Comparison of ENCODE assay signal across 18 cellular contexts in the genomic region with DNA sequence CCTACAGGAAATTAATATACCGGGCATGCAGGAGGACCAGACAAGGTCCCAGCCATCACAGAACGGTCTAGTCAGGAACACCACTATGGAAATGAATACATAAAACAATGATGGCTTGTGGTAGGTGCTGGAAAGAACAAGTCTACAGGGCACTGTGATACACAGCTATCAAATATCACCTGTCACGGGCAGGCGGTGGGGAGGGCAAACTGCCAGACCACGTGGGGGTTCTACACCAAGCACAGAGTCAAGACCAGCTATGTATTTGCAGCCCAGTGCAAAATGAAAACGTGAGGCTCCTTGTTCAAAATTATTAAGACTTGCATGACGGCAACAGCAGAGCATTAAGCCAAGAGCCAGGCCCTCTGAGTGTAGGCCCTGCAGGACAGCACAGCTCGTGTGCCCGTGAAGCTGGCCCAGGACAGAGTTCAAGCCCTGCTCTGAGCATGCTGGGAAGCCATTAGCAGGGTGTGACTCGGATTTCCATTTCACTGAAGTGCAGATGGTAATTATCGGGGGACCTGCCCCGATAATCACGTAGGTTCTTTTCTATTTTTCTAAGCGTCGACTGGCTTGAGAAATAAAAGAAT.
DNase-seq lines count a peak whose midpoint lies in the region; TF ChIP-seq lines count a peak whose summit lies in the region.
"Had no signal": no experiment of that assay in that cellular context is flagged by ENCODE, and none has a peak within 500 bp of the region (broad histone marks: within the 10 kb centered on the region; RNA-seq: fewer than 3 reads in every experiment).

No MANE protein-coding gene starts in this region.

- no peak overlapping the region for H3K4me3 ChIP-seq in mammary epithelial cell (replicated peaks in 1 of 3; ENCODE audit: insufficient read depth in 1 of 3, low read depth in 2 of 3, low read length in 3 of 3)
- H3K4me3 ChIP-seq: cardiac muscle cell, esophagus squamous epithelium, lung, suprapubic skin had no signal

- H3K27me3 ChIP-seq in mammary epithelial cell (ENCODE audit: insufficient read depth, low read length), result no peaks in the 10 kb centered on the region
- H3K27me3 ChIP-seq: cardiac muscle cell had no signal

- TF ChIP-seq CTCF in mammary epithelial cell (conservative IDR thresholded peaks at IDR 0.05 in 1 of 2, IDR thresholded peaks at IDR 0.05 in 1 of 2; ENCODE audit: extremely low read depth in 1 of 2, insufficient read depth in 1 of 2, low read depth in 1 of 2, low read length in 2 of 2), result no peak

- H3K36me3 ChIP-seq in mammary epithelial cell (ENCODE audit: insufficient read depth, low read length), result no peaks in the 10 kb centered on the region
- H3K36me3 ChIP-seq: cardiac muscle cell, esophagus squamous epithelium, suprapubic skin, WERI-Rb-1 had no signal

- DNase-seq in COLO668 (lab: John Stamatoyannopoulos, UW; ENCODE audit: unreplicated experiment), result peak; percentile 69
- DNase-seq in DMS79 (lab: John Stamatoyannopoulos, UW), result peak; percentile 8
- DNase-seq in NCI-H2107 (lab: John Stamatoyannopoulos, UW), result peak; percentile 31
- DNase-seq in cerebellum (ENCODE audit: low spot score), result peak; percentile 42
- no peak for DNase-seq in foreskin melanocyte
- DNase-seq in mammary epithelial cell, result no peak
- DNase-seq in stimulated activated CD4-positive, alpha-beta T cell treated with anti-CD3 and anti-CD28 coated beads, Interleukin-1b, Interleukin-23, amount 100 ng/mL, for 48 hours, result no peak
- DNase-seq: activated CD4-positive, alpha-beta memory T cell treated with anti-CD3 and anti-CD28 coated beads, Interleukin-2, amount 10 ng/mL, durations not matched to agents 7 days and 5 days; effector CD4-positive, alpha-beta T cell; esophagus squamous epithelium; H7; Karpas-422; SHP77; stimulated activated CD4-positive, alpha-beta T cell treated with anti-CD3 and anti-CD28 coated beads, Interleukin-4, amount 100 ng/mL, for 1 hour; WERI-Rb-1 had no signal

- H3K27ac ChIP-seq in mammary epithelial cell (ENCODE audit: insufficient read depth, low read depth, low read length), result no peak overlapping the region
- H3K27ac ChIP-seq: cardiac muscle cell, esophagus squamous epithelium, suprapubic skin, WERI-Rb-1 had no signal

- H3K79me2 ChIP-seq in mammary epithelial cell (ENCODE audit: insufficient read depth, low read length), result no peaks in the 10 kb centered on the region

- WGBS in mammary epithelial cell (ENCODE audit: low coverage, missing lambda C conversion rate), result 39% methylated on average over 15 of the region's 15 CpGs

- no peak overlapping the region for H2AFZ ChIP-seq in mammary epithelial cell (ENCODE audit: low read depth, low read length)

- intact Hi-C loops in mammary epithelial cell (cut with micrococcal nuclease), result no loop called here

- CTCF ChIA-PET in mammary epithelial cell (lab: Charles Lee; ENCODE audit: low non-redundant PET), result no interaction called here

- no peaks in the 10 kb centered on the region for H3K4me1 ChIP-seq in mammary epithelial cell (ENCODE audit: insufficient read depth, low read length)
- H3K4me1 ChIP-seq: esophagus squamous epithelium, suprapubic skin had no signal

- dilution Hi-C loops in mammary epithelial cell (cut with HindIII; ENCODE audit: low sequenced_read_pairs), result no loop called here

- H3K4me2 ChIP-seq in mammary epithelial cell (ENCODE audit: insufficient read depth, low read depth, low read length), result no peak overlapping the region

- peaks cover 12% of the 10 kb centered on the region for H3K9me3 ChIP-seq in mammary epithelial cell (replicated peaks; ENCODE audit: insufficient read depth, low read length)
- H3K9me3 ChIP-seq: esophagus squamous epithelium, suprapubic skin had no signal

- no peak overlapping the region for H3K9ac ChIP-seq in mammary epithelial cell (ENCODE audit: insufficient read depth, low read length)

- in situ Hi-C loops in mammary epithelial cell (cut with MboI; ENCODE audit: low sequenced_read_pairs in 2 of 2), result no loop called here

- BruUV-seq in mammary epithelial cell (replicated peaks; lab: Mats Ljungman, UMichigan), result no TSS peak

- H4K20me1 ChIP-seq in mammary epithelial cell (ENCODE audit: insufficient read depth, low read length), result no peaks in the 10 kb centered on the region

Comparison
In these comparisons a context has a peak if more than half of its experiments do, and no peak if none do; other contexts are left out.
1. DNase-seq: peak in COLO668 (single experiment), DMS79 (single experiment), NCI-H2107 (single experiment) and cerebellum (single experiment); none in foreskin melanocyte (single experiment), mammary epithelial cell (single experiment) and stimulated activated CD4-positive, alpha-beta T cell treated with anti-CD3 and anti-CD28 coated beads, Interleukin-1b, Interleukin-23, amount 100 ng/mL, for 48 hours (single experiment).